12 cellular contexts compared by ENCODE assay signal in genomic region chr2:142878061-142878741, GRCh38. TPM values are rescaled to one million over a fixed set of nuclear protein-coding genes. Genes with fewer than 3 reads are reported as not detected.
DNase-seq lines count a peak whose midpoint lies in the region; ATAC-seq and TF ChIP-seq lines count a peak whose summit lies in the region.
"Had no signal": no experiment of that assay in that cellular context is flagged by ENCODE, and none has a peak within 500 bp of the region (broad histone marks: within the 10 kb centered on the region; RNA-seq: fewer than 3 reads in every experiment).

No MANE protein-coding gene starts in this region.

- no peak overlapping the region for H3K18ac ChIP-seq in trophoblast cell (ENCODE audit: low read length)

- TF ChIP-seq CTCF in right atrium auricular region (IDR thresholded peaks at IDR 0.05) = no peak
- no peak for TF ChIP-seq CTCF in epithelial cell of esophagus (IDR thresholded peaks at IDR 0.05; ENCODE audit: insufficient read depth, low read depth, low read length, missing control alignments)
- TF ChIP-seq CTCF in brain microvascular endothelial cell (IDR thresholded peaks at IDR 0.05; ENCODE audit: low read depth, low read length, missing control alignments) = no peak

- no peaks in the 10 kb centered on the region for H3K79me2 ChIP-seq in trophoblast cell (ENCODE audit: control insufficient read depth, insufficient read depth, low read length, poor library complexity)

- H3K27me3 ChIP-seq in right cardiac atrium (ENCODE audit: control insufficient read depth, insufficient read depth) = no peaks in the 10 kb centered on the region
- no peaks in the 10 kb centered on the region for H3K27me3 ChIP-seq in right atrium auricular region
- no peaks in the 10 kb centered on the region for H3K27me3 ChIP-seq in brain microvascular endothelial cell (replicated peaks)
- no peaks in the 10 kb centered on the region for H3K27me3 ChIP-seq in trophoblast cell (ENCODE audit: insufficient read depth, low read length)

- intact Hi-C loops in right cardiac atrium (cut with DNase I) = no loop called here

- H3K4ac ChIP-seq in trophoblast cell (ENCODE audit: low read depth, low read length) = no peak overlapping the region

- H2BK5ac ChIP-seq in trophoblast cell (ENCODE audit: low read depth, low read length, poor library complexity) = no peak overlapping the region

- DNase-seq in right cardiac atrium (no peak), right atrium auricular region (ENCODE audit: low spot score) (no peak), epithelial cell of esophagus (ENCODE audit: low read depth) (no peak), brain microvascular endothelial cell (no peak), substantia nigra (lab: John Stamatoyannopoulos, UW) (no peak), trophoblast cell (no peak), medulla oblongata (ENCODE audit: extremely low spot score) (no peak)
- DNase-seq: activated CD4-positive, CD25-positive, alpha-beta regulatory T cell; activated naive CD4-positive, alpha-beta T cell treated with anti-CD3 and anti-CD28 coated beads, Interleukin-2, amount 50 U/mL, for 16 hours; effector CD8-positive, alpha-beta T cell had no signal

- no peak overlapping the region for H4K12ac ChIP-seq in trophoblast cell (ENCODE audit: low read depth, low read length)

- no peaks in the 10 kb centered on the region for H3K4me1 ChIP-seq in right cardiac atrium (ENCODE audit: control insufficient read depth, insufficient read depth, low read length)
- no peaks in the 10 kb centered on the region for H3K4me1 ChIP-seq in right atrium auricular region
- H3K4me1 ChIP-seq in trophoblast cell (ENCODE audit: control insufficient read depth in 1 of 2, insufficient read depth in 2 of 2, low read length in 2 of 2) = peaks cover 0 to 2% of the 10 kb centered on the region in 2 experiments
- H3K4me1 ChIP-seq: prostate gland had no signal

- no peak overlapping the region for H2AK5ac ChIP-seq in trophoblast cell (ENCODE audit: low read length)

- H3K36me3 ChIP-seq in right atrium auricular region = no peaks in the 10 kb centered on the region
- no peaks in the 10 kb centered on the region for H3K36me3 ChIP-seq in brain microvascular endothelial cell (replicated peaks)
- H3K36me3 ChIP-seq in trophoblast cell (ENCODE audit: control insufficient read depth in 1 of 2, insufficient read depth in 2 of 2, low read length in 2 of 2) = no peaks in the 10 kb centered on the region
- H3K36me3 ChIP-seq: prostate gland had no signal

- H2BK12ac ChIP-seq in trophoblast cell (ENCODE audit: low read length) = no peak overlapping the region

- H2AFZ ChIP-seq in trophoblast cell (ENCODE audit: insufficient read depth, low read length, poor library complexity) = no peak overlapping the region

- H3K9ac ChIP-seq in trophoblast cell (ENCODE audit: low read length) = no peak overlapping the region

- H4K91ac ChIP-seq in trophoblast cell (ENCODE audit: low read depth, low read length) = no peak overlapping the region

- H3K27ac ChIP-seq in right cardiac atrium (ENCODE audit: low read length) = no peak overlapping the region
- peak overlapping the region in 1 of 2 donors; percentile 29 for H3K27ac ChIP-seq in right atrium auricular region
- no peak overlapping the region for H3K27ac ChIP-seq in brain microvascular endothelial cell
- no peak overlapping the region for H3K27ac ChIP-seq in substantia nigra (ENCODE audit: low read depth, low read length, poor library complexity, severe bottlenecking)
- H3K27ac ChIP-seq in trophoblast cell (ENCODE audit: low read depth, low read length) = no peak overlapping the region
- H3K27ac ChIP-seq: prostate gland had no signal

- H3K79me1 ChIP-seq in trophoblast cell (ENCODE audit: low read length) = no peaks in the 10 kb centered on the region

- in situ Hi-C loops in brain microvascular endothelial cell (cut with HindIII; ENCODE audit: low pct_ligation_motif_present, low sequenced_read_pairs) = no loop called here

- H3K9me3 ChIP-seq in right cardiac atrium (ENCODE audit: control insufficient read depth, low read length) (no peaks in the 10 kb centered on the region), right atrium auricular region (no peaks in the 10 kb centered on the region), trophoblast cell (ENCODE audit: insufficient read depth, low read depth, low read length) (no peaks in the 10 kb centered on the region)
- H3K9me3 ChIP-seq: prostate gland had no signal

- no peak overlapping the region for H3K14ac ChIP-seq in trophoblast cell (ENCODE audit: low read length)

- WGBS in right cardiac atrium = 65% methylated on average over 5 of the region's 5 CpGs
- WGBS in trophoblast cell (ENCODE audit: extremely low coverage, insufficient coverage, insufficient read length) = no CpG with 5 or more reads among the region's 5 CpGs

- no peak overlapping the region for H3K4me2 ChIP-seq in trophoblast cell (ENCODE audit: low read length)

- no peak overlapping the region for H3K23ac ChIP-seq in trophoblast cell (ENCODE audit: low read length)

- H2BK120ac ChIP-seq in trophoblast cell (ENCODE audit: insufficient read depth, low read length, poor library complexity) = no peak overlapping the region

- H4K8ac ChIP-seq in trophoblast cell (ENCODE audit: low read depth, low read length) = no peak overlapping the region

- ATAC-seq in right cardiac atrium (no peak), HG03135 (IDR thresholded peaks at IDR 0.05; ENCODE audit: unreplicated experiment) (peak; percentile 48)

- H3K4me3 ChIP-seq in right cardiac atrium (ENCODE audit: low read length) = peak overlapping the region; percentile 15
- peak overlapping the region in 1 of 2 donors; percentile 4 for H3K4me3 ChIP-seq in right atrium auricular region
- H3K4me3 ChIP-seq in epithelial cell of esophagus (ENCODE audit: low read length) = peak overlapping the region; percentile 15
- H3K4me3 ChIP-seq in brain microvascular endothelial cell (ENCODE audit: low read depth, low read length) = no peak overlapping the region
- no peak overlapping the region for H3K4me3 ChIP-seq in trophoblast cell (ENCODE audit: low read depth, low read length)
- H3K4me3 ChIP-seq: prostate gland had no signal

RNA-seq across cellular contexts. Expression of gene KYNU, which starts 0.7 kb away (rescaled TPM):
- total RNA-seq in right cardiac atrium (1 to 10 TPM; 1.4 to 2.3 (median 2.1) TPM), right atrium auricular region (under 1 TPM; 0.52 to 0.94 TPM)
- polyA plus RNA-seq in right cardiac atrium = 0.50 TPM
- polyA plus RNA-seq in trophoblast cell (2013) = 15.0 and 15.5 TPM in 2 replicates

Comparison
In these comparisons a context has a peak if more than half of its experiments do, and no peak if none do; other contexts are left out.
1. H3K4me3 ChIP-seq: peak in right cardiac atrium (single experiment) and epithelial cell of esophagus (single experiment); none in brain microvascular endothelial cell (single experiment) and trophoblast cell (single experiment).